Comparison of ENCODE assay signal across 1 cellular context in the genomic region with DNA sequence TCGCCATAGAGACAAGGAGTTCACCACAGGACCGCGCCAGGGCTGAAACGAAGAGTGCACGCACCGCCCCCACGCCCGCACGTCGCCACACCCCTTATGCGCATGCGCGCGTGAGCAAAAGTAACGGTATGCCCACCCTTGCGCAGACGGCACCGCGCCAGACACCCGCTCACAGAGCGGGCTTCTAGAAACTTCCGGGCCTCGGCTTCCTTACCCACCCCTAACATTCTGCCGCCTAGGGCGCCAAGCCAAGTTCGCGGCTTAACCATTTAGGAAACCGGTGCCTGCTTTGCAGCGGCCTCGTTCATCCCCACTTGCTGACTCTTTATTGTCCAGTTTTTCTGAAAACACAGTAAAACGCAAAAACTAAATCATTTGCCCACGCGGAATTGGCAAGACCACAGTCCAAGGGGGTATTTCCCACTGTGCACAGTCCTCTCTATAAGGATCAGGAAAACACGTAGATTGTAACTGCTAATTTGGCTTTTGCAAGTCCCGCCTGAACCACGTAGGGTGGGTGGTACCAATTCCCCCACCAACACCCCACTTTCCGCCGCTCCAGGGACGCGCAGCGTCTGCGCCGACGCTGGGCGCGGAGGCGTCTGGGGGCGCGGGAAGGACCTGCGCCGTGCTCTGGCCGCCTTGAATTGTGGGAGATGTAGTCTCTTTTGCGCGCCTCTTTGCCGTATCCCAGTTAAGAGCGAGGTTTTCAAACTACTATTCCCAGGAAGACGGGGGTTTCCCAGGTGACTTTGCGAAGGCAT.
TF ChIP-seq lines count a peak whose summit lies in the region.

Gene FBXO15, minus strand, starts transcription at position 56 of the 764 bp plus-strand sequence. Its CDS starts 49 bp downstream, at position 7.
Gene TIMM21, plus strand, starts transcription at position 745 of the 764 bp plus-strand sequence. CDS start 286 bp downstream, outside the sequence.

TF ChIP-seq in HepG2, 621 proteins besides CTCF, POLR2A, EP300 and RAD21 (continued from another document and continues in another):
- TF ChIP-seq MNT (IDR thresholded peaks at IDR 0.05) (peak; percentile 34; the same call in 1 of the 2 replicates), YEATS2 (CRISPR knock-in tag; IDR thresholded peaks at IDR 0.05; ENCODE audit: borderline replicate concordance) (peak; percentile 95), ZNF230 (CRISPR knock-in tag; IDR thresholded peaks at IDR 0.05) (peak; percentile 87; the same call in 1 of the 2 replicates), GZF1 (CRISPR knock-in tag; IDR thresholded peaks at IDR 0.05) (peak; percentile 64), GTF2F1 (IDR thresholded peaks at IDR 0.05; ENCODE audit: low read length) (no peak), RFXAP (CRISPR knock-in tag; IDR thresholded peaks at IDR 0.05; ENCODE audit: borderline replicate concordance) (peak; percentile 87), BORCS8-MEF2B (CRISPR knock-in tag; IDR thresholded peaks at IDR 0.05) (peak; percentile 88), FOXJ3 (CRISPR knock-in tag; IDR thresholded peaks at IDR 0.05; ENCODE audit: borderline replicate concordance) (no peak), SCMH1 (CRISPR knock-in tag; IDR thresholded peaks at IDR 0.05; ENCODE audit: borderline replicate concordance) (no peak), ZC3H4 (CRISPR knock-in tag; IDR thresholded peaks at IDR 0.05; ENCODE audit: borderline replicate concordance) (no peak), ZBTB10 (CRISPR knock-in tag; IDR thresholded peaks at IDR 0.05; ENCODE audit: borderline replicate concordance) (peak; percentile 31; the same call in 1 of the 2 replicates), CREB1 (IDR thresholded peaks at IDR 0.05) (peak; percentile 84), CREB1 (CRISPR knock-in tag; IDR thresholded peaks at IDR 0.05) (peak; percentile 96), RXRB (CRISPR knock-in tag; IDR thresholded peaks at IDR 0.05; ENCODE audit: borderline replicate concordance) (peak; percentile 48; the same call in 1 of the 2 replicates), ZNF329 (CRISPR knock-in tag; IDR thresholded peaks at IDR 0.05; ENCODE audit: low read depth) (no peak), GTF3A (CRISPR knock-in tag; conservative IDR thresholded peaks at IDR 0.05) (no peak; the same call in 1 of the 2 replicates), NRL (CRISPR knock-in tag; IDR thresholded peaks at IDR 0.05; ENCODE audit: borderline replicate concordance) (peak; percentile 51; the same call in 1 of the 2 replicates), ATAD3A (CRISPR knock-in tag; IDR thresholded peaks at IDR 0.05) (no peak), ISL2 (CRISPR knock-in tag; IDR thresholded peaks at IDR 0.05) (peak; percentile 59), KLF13 (CRISPR knock-in tag; IDR thresholded peaks at IDR 0.05) (no peak), ZBTB42 (CRISPR knock-in tag; IDR thresholded peaks at IDR 0.05) (no peak; the same call in 1 of the 2 replicates), MIXL1 (CRISPR knock-in tag; IDR thresholded peaks at IDR 0.05) (0 out of 2 replicates have a peak, but pooled peaks have one; percentile 36), MXD3 (CRISPR knock-in tag; IDR thresholded peaks at IDR 0.05) (peak; percentile 52; the same call in 1 of the 2 replicates), MIER3 (CRISPR knock-in tag; IDR thresholded peaks at IDR 0.05; ENCODE audit: borderline replicate concordance) (no peak), PRDM10 (CRISPR knock-in tag; IDR thresholded peaks at IDR 0.05; ENCODE audit: low read depth) (peak; percentile 95), MLX (CRISPR knock-in tag; IDR thresholded peaks at IDR 0.05) (peak; percentile 68), NR2F6 (IDR thresholded peaks at IDR 0.05) (no peak), NR2F6 (CRISPR knock-in tag; IDR thresholded peaks at IDR 0.05) (peak; percentile 19; the same call in 1 of the 2 replicates), SALL1 (CRISPR knock-in tag; IDR thresholded peaks at IDR 0.05) (peak; percentile 77), ZNF142 (CRISPR knock-in tag; IDR thresholded peaks at IDR 0.05) (peak; percentile 80; the same call in 1 of the 2 replicates), CHCHD3 (CRISPR knock-in tag; IDR thresholded peaks at IDR 0.05) (no peak), SAFB2 (CRISPR knock-in tag; IDR thresholded peaks at IDR 0.05; ENCODE audit: borderline replicate concordance, low read depth) (peak; percentile 82; the same call in 1 of the 2 replicates), ZNF652 (CRISPR knock-in tag; IDR thresholded peaks at IDR 0.05; ENCODE audit: borderline replicate concordance, low read depth) (no peak), ZNF205 (CRISPR knock-in tag; IDR thresholded peaks at IDR 0.05) (no peak)
- TF ChIP-seq, protein P1, sequence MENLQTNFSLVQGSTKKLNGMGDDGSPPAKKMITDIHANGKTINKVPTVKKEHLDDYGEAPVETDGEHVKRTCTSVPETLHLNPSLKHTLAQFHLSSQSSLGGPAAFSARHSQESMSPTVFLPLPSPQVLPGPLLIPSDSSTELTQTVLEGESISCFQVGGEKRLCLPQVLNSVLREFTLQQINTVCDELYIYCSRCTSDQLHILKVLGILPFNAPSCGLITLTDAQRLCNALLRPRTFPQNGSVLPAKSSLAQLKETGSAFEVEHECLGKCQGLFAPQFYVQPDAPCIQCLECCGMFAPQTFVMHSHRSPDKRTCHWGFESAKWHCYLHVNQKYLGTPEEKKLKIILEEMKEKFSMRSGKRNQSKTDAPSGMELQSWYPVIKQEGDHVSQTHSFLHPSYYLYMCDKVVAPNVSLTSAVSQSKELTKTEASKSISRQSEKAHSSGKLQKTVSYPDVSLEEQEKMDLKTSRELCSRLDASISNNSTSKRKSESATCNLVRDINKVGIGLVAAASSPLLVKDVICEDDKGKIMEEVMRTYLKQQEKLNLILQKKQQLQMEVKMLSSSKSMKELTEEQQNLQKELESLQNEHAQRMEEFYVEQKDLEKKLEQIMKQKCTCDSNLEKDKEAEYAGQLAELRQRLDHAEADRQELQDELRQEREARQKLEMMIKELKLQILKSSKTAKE (CRISPR knock-in tag; IDR thresholded peaks at IDR 0.05; ENCODE audit: borderline replicate concordance) = no peak; the same call in 1 of the 2 replicates
- TF ChIP-seq, protein P2, sequence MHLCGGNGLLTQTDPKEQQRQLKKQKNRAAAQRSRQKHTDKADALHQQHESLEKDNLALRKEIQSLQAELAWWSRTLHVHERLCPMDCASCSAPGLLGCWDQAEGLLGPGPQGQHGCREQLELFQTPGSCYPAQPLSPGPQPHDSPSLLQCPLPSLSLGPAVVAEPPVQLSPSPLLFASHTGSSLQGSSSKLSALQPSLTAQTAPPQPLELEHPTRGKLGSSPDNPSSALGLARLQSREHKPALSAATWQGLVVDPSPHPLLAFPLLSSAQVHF (CRISPR knock-in tag; IDR thresholded peaks at IDR 0.05) = no peak
